In genomic region chr4:15521442-15522039, GRCh38 we compare ENCODE assay signal across 14 cellular contexts. TPM values are rescaled to one million over a fixed set of nuclear protein-coding genes. Genes with fewer than 3 reads are reported as not detected.
"Had no signal": no experiment of that assay in that cellular context is flagged by ENCODE, and none has a peak within 500 bp of the region (broad histone marks: within the 10 kb centered on the region; RNA-seq: fewer than 3 reads in every experiment).

No MANE protein-coding gene starts in this region.

- H3K4me3 ChIP-seq: colonic mucosa, gastrocnemius medialis, heart left ventricle, lower lobe of right lung, prostate gland, spleen, thyroid gland had no signal

- H3K36me3 ChIP-seq: colonic mucosa, gastrocnemius medialis, prostate gland had no signal

- H3K9me3 ChIP-seq: colonic mucosa, gastrocnemius medialis, lower lobe of right lung, prostate gland, thyroid gland had no signal

- DNase-seq: activated naive CD4-positive, alpha-beta T cell treated with Interleukin-2 at 50 U/mL for 16 hours; colonic mucosa; gastrocnemius medialis; heart left ventricle; left cardiac atrium; lower lobe of right lung; midbrain; right cardiac atrium; spleen; stimulated activated CD4-positive, alpha-beta T cell treated with anti-CD3 and anti-CD28 coated beads, Interleukin-1b, Interleukin-23, amount 100 ng/mL, for 48 hours; thyroid gland had no signal

- H3K4me1 ChIP-seq: colonic mucosa, gastrocnemius medialis, heart left ventricle, lower lobe of right lung, prostate gland, thyroid gland had no signal

- H3K27ac ChIP-seq: colonic mucosa, gastrocnemius medialis, heart left ventricle, lower lobe of right lung, prostate gland, spleen, thyroid gland had no signal

- ATAC-seq: activated T-helper 17 cell treated with anti-CD3 and anti-CD28 coated beads, Interleukin-2, amount 50 U/mL, for 72 hours; gastrocnemius medialis; heart left ventricle; left cardiac atrium; lower lobe of right lung; right cardiac atrium; stimulated activated effector memory CD8-positive, alpha-beta T cell treated with anti-CD3 and anti-CD28 coated beads, Interleukin-12 subunit alpha, Interleukin-12 subunit beta, amount 100 ng/mL, for 72 hours had no signal

- H3K27me3 ChIP-seq: colonic mucosa, gastrocnemius medialis, heart left ventricle, spleen, thyroid gland had no signal

RNA-seq across cellular contexts. Expression of gene CC2D2A, which starts 51.9 kb away (rescaled TPM):
- total RNA-seq: activated T-helper 17 cell treated with anti-CD3 and anti-CD28 coated beads, Interleukin-2, amount 50 U/mL, for 72 hours had no signal
